ENCODE assay signal across 9 cellular contexts in genomic region chr3:197083486-197083885, GRCh38. TPM values are rescaled to one million over a fixed set of nuclear protein-coding genes. Genes with fewer than 3 reads are reported as not detected.
A peak's percentile ranks its signal among the peaks of the same experiment; 100 is the strongest.
DNase-seq lines count a peak whose midpoint lies in the region; ATAC-seq and TF ChIP-seq lines count a peak whose summit lies in the region.
"Had no signal": no experiment of that assay in that cellular context is flagged by ENCODE, and none has a peak within 500 bp of the region (broad histone marks: within the 10 kb centered on the region; RNA-seq: fewer than 3 reads in every experiment).

No MANE protein-coding gene starts in this region.

- no peaks in the 10 kb centered on the region for H3K36me3 ChIP-seq in sigmoid colon

- peaks cover 0 to 14% (median 3%) of the 10 kb centered on the region in 4 donors for H3K4me1 ChIP-seq in sigmoid colon
- H3K4me1 ChIP-seq: body of pancreas had no signal

- 89 to 90% methylated on average over 4 of the region's 4 CpGs for WGBS in sigmoid colon, 2 donors

- ATAC-seq in left cardiac atrium (peak in 1 of 2 donors; percentile 100), Right ventricle myocardium superior (ENCODE audit: poor library complexity) (no peak), SK-N-SH treated with all-trans-retinoic acid at 6 μM for 48 hours (peak; percentile 96), GM18498 (IDR thresholded peaks at IDR 0.05; ENCODE audit: unreplicated experiment) (no peak), HG02981 (IDR thresholded peaks at IDR 0.05; ENCODE audit: unreplicated experiment) (no peak)
- ATAC-seq: body of pancreas had no signal

- DNase-seq in left cardiac atrium (peak; percentile 24), Right ventricle myocardium superior (no peak), foreskin fibroblast (peak; percentile 67 to 84), stromal cell of bone marrow (ENCODE audit: low read depth) (peak; percentile 83), sigmoid colon (no peak)

- H3K4me3 ChIP-seq in foreskin fibroblast (ENCODE audit: low read depth in 1 of 2, low read length in 2 of 2) (no peak overlapping the region), sigmoid colon (no peak overlapping the region)
- H3K4me3 ChIP-seq: body of pancreas had no signal

- H3K27ac ChIP-seq in sigmoid colon, result no peak overlapping the region
- H3K27ac ChIP-seq: body of pancreas had no signal

- no peak for TF ChIP-seq CTCF in foreskin fibroblast (IDR thresholded peaks at IDR 0.05; ENCODE audit: low read depth, low read length)
- no peak for TF ChIP-seq CTCF in sigmoid colon (IDR thresholded peaks at IDR 0.05)

- H3K9me3 ChIP-seq in sigmoid colon, result no peaks in the 10 kb centered on the region
- H3K9me3 ChIP-seq: body of pancreas had no signal

- intact Hi-C loops in left cardiac atrium (cut with DNase I), result no loop called here
- intact Hi-C loops in Right ventricle myocardium superior (cut with DNase I), result no loop called here
- intact Hi-C loops in sigmoid colon (cut with DNase I), result no loop called here

- no peak for TF ChIP-seq EP300 in sigmoid colon (IDR thresholded peaks at IDR 0.05)

- no peaks in the 10 kb centered on the region for H3K27me3 ChIP-seq in sigmoid colon
- H3K27me3 ChIP-seq: body of pancreas had no signal

- TF ChIP-seq POLR2A in sigmoid colon (IDR thresholded peaks at IDR 0.05), result no peak

TF ChIP-seq in SK-N-SH treated with all-trans-retinoic acid at 6 μM for 48 hours, 23 proteins besides CTCF, POLR2A, EP300 and RAD21:
- no peak for TF ChIP-seq RARB (CRISPR knock-in tag; IDR thresholded peaks at IDR 0.05)
- TF ChIP-seq PPARA (CRISPR knock-in tag; IDR thresholded peaks at IDR 0.05; ENCODE audit: borderline replicate concordance), result no peak
- TF ChIP-seq, protein P1, sequence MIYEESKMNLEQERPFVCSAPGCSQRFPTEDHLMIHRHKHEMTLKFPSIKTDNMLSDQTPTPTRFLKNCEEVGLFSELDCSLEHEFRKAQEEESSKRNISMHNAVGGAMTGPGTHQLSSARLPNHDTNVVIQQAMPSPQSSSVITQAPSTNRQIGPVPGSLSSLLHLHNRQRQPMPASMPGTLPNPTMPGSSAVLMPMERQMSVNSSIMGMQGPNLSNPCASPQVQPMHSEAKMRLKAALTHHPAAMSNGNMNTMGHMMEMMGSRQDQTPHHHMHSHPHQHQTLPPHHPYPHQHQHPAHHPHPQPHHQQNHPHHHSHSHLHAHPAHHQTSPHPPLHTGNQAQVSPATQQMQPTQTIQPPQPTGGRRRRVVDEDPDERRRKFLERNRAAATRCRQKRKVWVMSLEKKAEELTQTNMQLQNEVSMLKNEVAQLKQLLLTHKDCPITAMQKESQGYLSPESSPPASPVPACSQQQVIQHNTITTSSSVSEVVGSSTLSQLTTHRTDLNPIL (CRISPR knock-in tag; IDR thresholded peaks at IDR 0.05; ENCODE audit: low read depth), result no peak
- TF ChIP-seq, protein P2, sequence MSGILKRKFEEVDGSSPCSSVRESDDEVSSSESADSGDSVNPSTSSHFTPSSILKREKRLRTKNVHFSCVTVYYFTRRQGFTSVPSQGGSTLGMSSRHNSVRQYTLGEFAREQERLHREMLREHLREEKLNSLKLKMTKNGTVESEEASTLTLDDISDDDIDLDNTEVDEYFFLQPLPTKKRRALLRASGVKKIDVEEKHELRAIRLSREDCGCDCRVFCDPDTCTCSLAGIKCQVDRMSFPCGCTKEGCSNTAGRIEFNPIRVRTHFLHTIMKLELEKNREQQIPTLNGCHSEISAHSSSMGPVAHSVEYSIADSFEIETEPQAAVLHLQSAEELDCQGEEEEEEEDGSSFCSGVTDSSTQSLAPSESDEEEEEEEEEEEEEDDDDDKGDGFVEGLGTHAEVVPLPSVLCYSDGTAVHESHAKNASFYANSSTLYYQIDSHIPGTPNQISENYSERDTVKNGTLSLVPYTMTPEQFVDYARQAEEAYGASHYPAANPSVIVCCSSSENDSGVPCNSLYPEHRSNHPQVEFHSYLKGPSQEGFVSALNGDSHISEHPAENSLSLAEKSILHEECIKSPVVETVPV (CRISPR knock-in tag; IDR thresholded peaks at IDR 0.05), result no peak
- TF ChIP-seq TCF4 (CRISPR knock-in tag; IDR thresholded peaks at IDR 0.05; ENCODE audit: borderline replicate concordance), result no peak
- TF ChIP-seq TOX (CRISPR knock-in tag; IDR thresholded peaks at IDR 0.05; ENCODE audit: borderline replicate concordance), result no peak
- TF ChIP-seq CSDC2 (CRISPR knock-in tag; IDR thresholded peaks at IDR 0.05), result no peak
- TF ChIP-seq ZNF70 (CRISPR knock-in tag; IDR thresholded peaks at IDR 0.05), result no peak
- no peak for TF ChIP-seq ESRRG (CRISPR knock-in tag; IDR thresholded peaks at IDR 0.05)
- TF ChIP-seq ZFP3 (CRISPR knock-in tag; IDR thresholded peaks at IDR 0.05), result no peak
- no peak for TF ChIP-seq ZC3H10 (CRISPR knock-in tag; IDR thresholded peaks at IDR 0.05)
- no peak for TF ChIP-seq BACH2 (CRISPR knock-in tag; IDR thresholded peaks at IDR 0.05; ENCODE audit: borderline replicate concordance)
- no peak for TF ChIP-seq SNAI2 (CRISPR knock-in tag; IDR thresholded peaks at IDR 0.05)
- TF ChIP-seq GLIS3 (CRISPR knock-in tag; IDR thresholded peaks at IDR 0.05), result no peak
- no peak for TF ChIP-seq OSR1 (CRISPR knock-in tag; IDR thresholded peaks at IDR 0.05)
- no peak for TF ChIP-seq ISL1 (CRISPR knock-in tag; IDR thresholded peaks at IDR 0.05)
- TF ChIP-seq ARNTL (CRISPR knock-in tag; IDR thresholded peaks at IDR 0.05; ENCODE audit: borderline replicate concordance, low read depth), result no peak
- no peak for TF ChIP-seq ZNF8 (CRISPR knock-in tag; IDR thresholded peaks at IDR 0.05)
TF ChIP-seq in SK-N-SH treated with all-trans-retinoic acid at 6 μM for 48 hours: peak in this region for 0.

RNA-seq across cellular contexts. Expression of gene MELTF, which starts 53.9 kb away (rescaled TPM):
- total RNA-seq in left cardiac atrium, result 10 to 100 TPM in 1 of 2 donors, 1 to 10 TPM in 1; 7.7 to 10.1 TPM
- 3.1 TPM for total RNA-seq in Right ventricle myocardium superior
- total RNA-seq in sigmoid colon, result 1 to 10 TPM; 2.6 to 6.1 (median 3.1) TPM
- 1 to 10 TPM in 2 of 3 donors, under 1 TPM in 1; 0.92 to 9.6 (median 1.8) TPM for polyA plus RNA-seq in sigmoid colon

Comparison
In these comparisons a context has a peak if more than half of its experiments do, and no peak if none do; other contexts are left out.
1. DNase-seq: peak in left cardiac atrium (single experiment), foreskin fibroblast (2 of 2) and stromal cell of bone marrow (single experiment); none in Right ventricle myocardium superior (single experiment) and sigmoid colon (single experiment).